Comparison of ENCODE assay signal across 1 cellular context in genomic region chr10:70462349-70462984, GRCh38.
TF ChIP-seq lines count a peak whose summit lies in the region.

No MANE protein-coding gene starts in this region.

TF ChIP-seq in GM23338, 12 proteins besides CTCF, POLR2A, EP300 and RAD21 (continued from another document):
- no peak for TF ChIP-seq ZNF462 (CRISPR knock-in tag; IDR thresholded peaks at IDR 0.05)
- TF ChIP-seq JUNB (IDR thresholded peaks at IDR 0.05; ENCODE audit: unreplicated experiment) = no peak
- no peak for TF ChIP-seq ZNF331 (CRISPR knock-in tag; IDR thresholded peaks at IDR 0.05; ENCODE audit: low read depth)
- no peak for TF ChIP-seq CREB1 (CRISPR knock-in tag; IDR thresholded peaks at IDR 0.05; ENCODE audit: low read depth)
- no peak for TF ChIP-seq EZH2phosphoT487 (IDR thresholded peaks at IDR 0.05; ENCODE audit: unreplicated experiment)
- TF ChIP-seq NANOG (IDR thresholded peaks at IDR 0.05; ENCODE audit: borderline replicate concordance) = no peak
- TF ChIP-seq STAT1 (IDR thresholded peaks at IDR 0.05; ENCODE audit: unreplicated experiment) = no peak
- TF ChIP-seq EZH2 (IDR thresholded peaks at IDR 0.05; ENCODE audit: low read depth, unreplicated experiment) = no peak
- TF ChIP-seq, protein P1, sequence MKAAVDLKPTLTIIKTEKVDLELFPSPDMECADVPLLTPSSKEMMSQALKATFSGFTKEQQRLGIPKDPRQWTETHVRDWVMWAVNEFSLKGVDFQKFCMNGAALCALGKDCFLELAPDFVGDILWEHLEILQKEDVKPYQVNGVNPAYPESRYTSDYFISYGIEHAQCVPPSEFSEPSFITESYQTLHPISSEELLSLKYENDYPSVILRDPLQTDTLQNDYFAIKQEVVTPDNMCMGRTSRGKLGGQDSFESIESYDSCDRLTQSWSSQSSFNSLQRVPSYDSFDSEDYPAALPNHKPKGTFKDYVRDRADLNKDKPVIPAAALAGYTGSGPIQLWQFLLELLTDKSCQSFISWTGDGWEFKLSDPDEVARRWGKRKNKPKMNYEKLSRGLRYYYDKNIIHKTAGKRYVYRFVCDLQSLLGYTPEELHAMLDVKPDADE (IDR thresholded peaks at IDR 0.05) = no peak
